33 cellular contexts compared by ENCODE assay signal in the genomic region with DNA sequence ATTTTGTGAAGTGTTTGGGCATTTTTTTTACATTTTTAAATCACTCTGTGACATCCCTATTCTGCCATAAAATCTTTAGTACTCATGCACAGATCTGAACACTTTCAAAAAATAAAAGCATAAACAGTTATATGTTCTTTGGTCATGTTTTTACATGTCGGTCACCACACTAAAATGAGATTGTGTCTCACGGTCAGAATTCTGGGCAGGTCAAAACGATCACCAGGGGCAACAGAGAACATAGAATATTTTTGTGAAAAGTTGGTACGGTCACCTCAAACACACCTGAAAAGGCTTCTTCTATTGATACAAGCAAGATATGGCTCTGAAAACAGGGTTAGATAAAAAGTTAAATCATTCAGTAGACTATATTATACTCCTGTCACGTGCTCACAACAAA.
"Had no signal": no experiment of that assay in that cellular context is flagged by ENCODE, and none has a peak within 500 bp of the region (broad histone marks: within the 10 kb centered on the region; RNA-seq: fewer than 3 reads in every experiment).

No MANE protein-coding gene starts in this region.

- H3K4me1 ChIP-seq: right lobe of liver, thyroid gland had no signal

- DNase-seq: activated CD4-positive, alpha-beta T cell treated with anti-CD3 and anti-CD28 coated beads for 36 hours; activated CD4-positive, CD25-positive, alpha-beta regulatory T cell; activated CD8-positive, alpha-beta memory T cell treated with anti-CD3 and anti-CD28 coated beads, Interleukin-2, amount 10 ng/mL, durations not matched to agents 7 days and 5 days; activated CD8-positive, alpha-beta T cell treated with anti-CD3 and anti-CD28 coated beads, Interleukin-2, amount 10 ng/mL, durations not matched to agents 7 days and 5 days; activated effector memory CD4-positive, alpha-beta T cell treated with anti-CD3 and anti-CD28 coated beads, Interleukin-2, amount 50 U/mL, for 16 hours; activated naive CD4-positive, alpha-beta T cell treated with anti-CD3 and anti-CD28 coated beads for 36 hours; activated naive CD8-positive, alpha-beta T cell treated with anti-CD3 and anti-CD28 coated beads, Interleukin-2, amount 10 ng/mL, durations not matched to agents 7 days and 5 days; activated T-cell treated with anti-CD3 and anti-CD28 coated beads, Interleukin-2, amount 50 U/mL, for 1 hour; central memory CD4-positive, alpha-beta T cell; gastrocnemius medialis; islet precursor cell; left cardiac atrium; left ventricle myocardium superior; naive B cell; nephron progenitor cell; right lobe of liver; small intestine; stimulated activated CD4-positive, alpha-beta T cell treated with anti-CD3 and anti-CD28 coated beads, Interleukin-2, amount 100 ng/mL, for 24 hours; stimulated activated naive B cell treated with anti-CD40 and anti-IgM and Interleukin-4, amounts not matched to agents 10 μg/mL and 1 μg/mL and 100 μg/mL, for 72 hours; stomach; T-helper 1 cell; thyroid gland; upper lobe of left lung had no signal

- H3K4me1 Mint-ChIP-seq: activated CD4-positive, alpha-beta T cell treated with anti-CD3 and anti-CD28 coated beads for 36 hours; activated CD8-positive, alpha-beta memory T cell treated with anti-CD3 and anti-CD28 coated beads, Interleukin-2, amount 10 ng/mL, durations not matched to agents 7 days and 5 days; activated naive CD8-positive, alpha-beta T cell treated with anti-CD3 and anti-CD28 coated beads, Interleukin-2, amount 10 ng/mL, durations not matched to agents 7 days and 5 days; naive B cell; stimulated activated naive B cell treated with anti-CD40 and anti-IgM and Interleukin-4, amounts not matched to agents 10 μg/mL and 1 μg/mL and 100 μg/mL, for 72 hours had no signal

- H3K79me2 ChIP-seq: hepatocyte had no signal

- H3K27me3 ChIP-seq: ascending aorta, brain microvascular endothelial cell, esophagus muscularis mucosa, gastrocnemius medialis, hepatocyte, neutrophil, right lobe of liver, stomach, thyroid gland, upper lobe of left lung, vagina had no signal

- H3K27ac Mint-ChIP-seq: activated CD4-positive, alpha-beta T cell treated with anti-CD3 and anti-CD28 coated beads for 36 hours; activated CD8-positive, alpha-beta memory T cell treated with anti-CD3 and anti-CD28 coated beads, Interleukin-2, amount 10 ng/mL, durations not matched to agents 7 days and 5 days; activated CD8-positive, alpha-beta T cell treated with anti-CD3 and anti-CD28 coated beads, Interleukin-2, amount 10 ng/mL, durations not matched to agents 7 days and 5 days; activated naive CD4-positive, alpha-beta T cell treated with anti-CD3 and anti-CD28 coated beads for 36 hours; activated naive CD8-positive, alpha-beta T cell treated with anti-CD3 and anti-CD28 coated beads, Interleukin-2, amount 10 ng/mL, durations not matched to agents 7 days and 5 days; activated T-helper 1 cell treated with anti-CD3 and anti-CD28 coated beads, Interleukin-12 subunit alpha, Interleukin-12 subunit beta, Interleukin-2, Interleukin-4 antibody, amounts not matched to agents 30 ng/mL and 10 ng/mL and 1 ng/mL, durations not matched to agents 14 hours and 24 hours and 36 hours; mesothelial cell of epicardium; naive B cell; nephron progenitor cell; progenitor cell of endocrine pancreas; stimulated activated naive B cell treated with anti-CD40 and anti-IgM and Interleukin-4, amounts not matched to agents 10 μg/mL and 1 μg/mL and 100 μg/mL, for 72 hours had no signal

- H3K9me3 Mint-ChIP-seq: activated naive CD4-positive, alpha-beta T cell treated with anti-CD3 and anti-CD28 coated beads for 36 hours; activated naive CD8-positive, alpha-beta T cell treated with anti-CD3 and anti-CD28 coated beads, Interleukin-2, amount 10 ng/mL, durations not matched to agents 7 days and 5 days; nephron progenitor cell; stimulated activated naive B cell treated with anti-CD40 and anti-IgM and Interleukin-4, amounts not matched to agents 10 μg/mL and 1 μg/mL and 100 μg/mL, for 72 hours had no signal

- H3K9me3 ChIP-seq: ascending aorta, esophagus muscularis mucosa, gastrocnemius medialis, neutrophil, right lobe of liver, stomach, thyroid gland, upper lobe of left lung, vagina had no signal

- H3K36me3 ChIP-seq: ascending aorta, brain microvascular endothelial cell, esophagus muscularis mucosa, gastrocnemius medialis, neutrophil, right lobe of liver, stomach, thyroid gland, upper lobe of left lung, vagina had no signal

- FAIRE-seq: endothelial cell of umbilical vein, small intestine had no signal

- ATAC-seq: activated CD4-positive, alpha-beta T cell treated with anti-CD3 and anti-CD28 coated beads for 36 hours; activated CD8-positive, alpha-beta memory T cell treated with anti-CD3 and anti-CD28 coated beads, Interleukin-2, amount 10 ng/mL, durations not matched to agents 7 days and 5 days; activated CD8-positive, alpha-beta T cell treated with anti-CD3 and anti-CD28 coated beads, Interleukin-2, amount 10 ng/mL, durations not matched to agents 7 days and 5 days; gastrocnemius medialis; left cardiac atrium; left ventricle myocardium superior; right lobe of liver; stimulated activated naive B cell treated with anti-CD40 and anti-IgM and Interleukin-4, amounts not matched to agents 10 μg/mL and 1 μg/mL and 100 μg/mL, for 72 hours had no signal

- H2AFZ ChIP-seq: hepatocyte had no signal

- H3K4me3 Mint-ChIP-seq: activated CD4-positive, alpha-beta T cell treated with anti-CD3 and anti-CD28 coated beads for 36 hours; activated CD8-positive, alpha-beta memory T cell treated with anti-CD3 and anti-CD28 coated beads, Interleukin-2, amount 10 ng/mL, durations not matched to agents 7 days and 5 days; activated CD8-positive, alpha-beta T cell treated with anti-CD3 and anti-CD28 coated beads, Interleukin-2, amount 10 ng/mL, durations not matched to agents 7 days and 5 days; activated naive CD4-positive, alpha-beta T cell treated with anti-CD3 and anti-CD28 coated beads for 36 hours; activated naive CD8-positive, alpha-beta T cell treated with anti-CD3 and anti-CD28 coated beads, Interleukin-2, amount 10 ng/mL, durations not matched to agents 7 days and 5 days; activated T-helper 1 cell treated with anti-CD3 and anti-CD28 coated beads, Interleukin-12 subunit alpha, Interleukin-12 subunit beta, Interleukin-2, Interleukin-4 antibody, amounts not matched to agents 30 ng/mL and 10 ng/mL and 1 ng/mL, durations not matched to agents 14 hours and 24 hours and 36 hours; mesothelial cell of epicardium; naive B cell; nephron progenitor cell; stimulated activated naive B cell treated with anti-CD40 and anti-IgM and Interleukin-4, amounts not matched to agents 10 μg/mL and 1 μg/mL and 100 μg/mL, for 72 hours had no signal

- H3K4me2 ChIP-seq: hepatocyte had no signal

- H3K4me3 ChIP-seq: ascending aorta, esophagus muscularis mucosa, gastrocnemius medialis, hepatocyte, right lobe of liver, stomach, thyroid gland, upper lobe of left lung, vagina had no signal

- H3K27me3 Mint-ChIP-seq: activated CD4-positive, alpha-beta T cell treated with anti-CD3 and anti-CD28 coated beads for 36 hours; activated CD8-positive, alpha-beta memory T cell treated with anti-CD3 and anti-CD28 coated beads, Interleukin-2, amount 10 ng/mL, durations not matched to agents 7 days and 5 days; activated naive CD8-positive, alpha-beta T cell treated with anti-CD3 and anti-CD28 coated beads, Interleukin-2, amount 10 ng/mL, durations not matched to agents 7 days and 5 days; naive B cell; progenitor cell of endocrine pancreas; stimulated activated naive B cell treated with anti-CD40 and anti-IgM and Interleukin-4, amounts not matched to agents 10 μg/mL and 1 μg/mL and 100 μg/mL, for 72 hours had no signal

- H3K27ac ChIP-seq: ascending aorta, brain microvascular endothelial cell, esophagus muscularis mucosa, gastrocnemius medialis, hepatocyte, neutrophil, right lobe of liver, stomach, thyroid gland, upper lobe of left lung, vagina had no signal

- H3K36me3 Mint-ChIP-seq: activated CD8-positive, alpha-beta memory T cell treated with anti-CD3 and anti-CD28 coated beads, Interleukin-2, amount 10 ng/mL, durations not matched to agents 7 days and 5 days; activated naive CD8-positive, alpha-beta T cell treated with anti-CD3 and anti-CD28 coated beads, Interleukin-2, amount 10 ng/mL, durations not matched to agents 7 days and 5 days; naive B cell; stimulated activated naive B cell treated with anti-CD40 and anti-IgM and Interleukin-4, amounts not matched to agents 10 μg/mL and 1 μg/mL and 100 μg/mL, for 72 hours had no signal
